In the genomic region with DNA sequence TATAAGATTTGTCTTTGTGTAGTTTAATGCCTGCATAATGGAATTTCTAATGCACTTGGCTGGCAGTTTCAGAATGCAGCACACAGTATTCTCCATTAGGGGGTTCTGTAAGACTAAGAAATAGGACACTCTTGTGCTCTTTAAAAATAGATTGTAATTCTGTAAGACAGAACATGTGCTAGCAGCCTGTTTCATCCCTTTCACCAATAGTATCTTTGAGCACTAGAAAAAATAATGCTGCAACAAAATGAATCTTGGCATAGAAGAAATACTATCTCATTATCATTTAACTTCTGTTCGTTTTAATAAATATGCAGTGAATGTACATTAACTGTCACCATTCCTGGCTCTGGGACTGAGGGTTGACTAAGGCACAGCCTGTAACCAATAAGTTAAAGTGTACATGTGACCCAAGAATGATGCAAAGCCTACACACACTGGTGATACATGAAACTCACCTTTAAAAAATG, we compare ENCODE assay signal across 8 cellular contexts. TPM values are rescaled to one million over a fixed set of nuclear protein-coding genes. Genes with fewer than 3 reads are reported as not detected.
DNase-seq lines count a peak whose midpoint lies in the region; ATAC-seq, FAIRE-seq and TF ChIP-seq lines count a peak whose summit lies in the region.

No MANE protein-coding gene starts in this region.

- TF ChIP-seq CTCF in CD4-positive, alpha-beta T cell (IDR thresholded peaks at IDR 0.05), result peak; percentile 69
- peak in 5 of 6 experiments; percentile 36 to 92 (median 79) for TF ChIP-seq CTCF in Peyer's patch (IDR thresholded peaks at IDR 0.05)
- peak; percentile 5 to 40 for TF ChIP-seq CTCF in endothelial cell of umbilical vein (IDR thresholded peaks at IDR 0.05; ENCODE audit: extremely low read depth in 1 of 2, insufficient read depth in 1 of 2, low read depth in 1 of 2, low read length in 2 of 2)

- TF ChIP-seq POLR2A in Peyer's patch (IDR thresholded peaks at IDR 0.05) (no peak), endothelial cell of umbilical vein (IDR thresholded peaks at IDR 0.05; ENCODE audit: low read depth, low read length) (no peak)

- peaks cover 57% of the 10 kb centered on the region for H3K4me1 Mint-ChIP-seq in CD4-positive, alpha-beta T cell (ENCODE audit: low read depth)
- peaks cover 0 to 4% (median 0%) of the 10 kb centered on the region in 3 donors for H3K4me1 Mint-ChIP-seq in naive B cell
- peaks cover 4% of the 10 kb centered on the region for H3K4me1 Mint-ChIP-seq in activated CD4-positive, alpha-beta T cell treated with anti-CD3 and anti-CD28 coated beads, Interleukin-2, amount 10 ng/mL, durations not matched to agents 24 days and 14 days

- no TSS peak for BruUV-seq in endothelial cell of umbilical vein (replicated peaks; lab: Mats Ljungman, UMichigan)

- peak; percentile 81 for TF ChIP-seq RAD21 in Ishikawa (IDR thresholded peaks at IDR 0.05; ENCODE audit: low read depth)

- H3K4me3 ChIP-seq in Peyer's patch, result no peak overlapping the region
- no peak overlapping the region for H3K4me3 ChIP-seq in endothelial cell of umbilical vein (replicated peaks in 1 of 3; ENCODE audit: insufficient read depth in 1 of 3, low read depth in 1 of 3, low read length in 3 of 3)

- H3K9ac ChIP-seq in endothelial cell of umbilical vein (replicated peaks; ENCODE audit: extremely low read depth, insufficient read depth, low read length), result no peak overlapping the region

- peak overlapping the region; percentile 48 for H3K27ac Mint-ChIP-seq in CD4-positive, alpha-beta T cell
- H3K27ac Mint-ChIP-seq in naive B cell, result no peak overlapping the region
- H3K27ac Mint-ChIP-seq in activated CD4-positive, alpha-beta T cell treated with anti-CD3 and anti-CD28 coated beads, Interleukin-2, amount 10 ng/mL, durations not matched to agents 24 days and 14 days, result no peak overlapping the region

- H3K4me3 Mint-ChIP-seq in CD4-positive, alpha-beta T cell, result no peak overlapping the region
- H3K4me3 Mint-ChIP-seq in naive B cell, result no peak overlapping the region
- no peak overlapping the region for H3K4me3 Mint-ChIP-seq in activated CD4-positive, alpha-beta T cell treated with anti-CD3 and anti-CD28 coated beads, Interleukin-2, amount 10 ng/mL, durations not matched to agents 24 days and 14 days

- no peaks in the 10 kb centered on the region for H3K79me2 ChIP-seq in endothelial cell of umbilical vein (ENCODE audit: control insufficient read depth, insufficient read depth, low read length)

- no peaks in the 10 kb centered on the region for H3K9me3 ChIP-seq in CD4-positive, alpha-beta T cell (ENCODE audit: control insufficient read depth, low read length)
- no peaks in the 10 kb centered on the region for H3K9me3 ChIP-seq in Peyer's patch
- no peaks in the 10 kb centered on the region for H3K9me3 ChIP-seq in endothelial cell of umbilical vein (replicated peaks; ENCODE audit: control insufficient read depth, insufficient read depth, low read length)

- DNase-seq in CD4-positive, alpha-beta T cell, result no peak
- DNase-seq in Peyer's patch (no peak), endothelial cell of umbilical vein (ENCODE audit: low read depth, low spot score) (peak; percentile 41), naive B cell (peak; percentile 13)
- no peak for DNase-seq in activated CD4-positive, alpha-beta T cell treated with anti-CD3 and anti-CD28 coated beads, Interleukin-2, amount 10 ng/mL, durations not matched to agents 24 days and 14 days
- DNase-seq in activated CD8-positive, alpha-beta memory T cell treated with anti-CD3 and anti-CD28 coated beads, Interleukin-2, amount 50 U/mL, for 48 hours, result no peak

- H3K27ac ChIP-seq in CD4-positive, alpha-beta T cell (ENCODE audit: low read depth, low read length), result no peak overlapping the region
- no peak overlapping the region for H3K27ac ChIP-seq in Peyer's patch
- no peak overlapping the region for H3K27ac ChIP-seq in endothelial cell of umbilical vein (ENCODE audit: insufficient read depth, low read depth, low read length)

- H3K9me3 Mint-ChIP-seq in CD4-positive, alpha-beta T cell, result no peaks in the 10 kb centered on the region
- peaks cover 0 to 4% (median under 1%) of the 10 kb centered on the region in 7 donors for H3K9me3 Mint-ChIP-seq in naive B cell
- H3K9me3 Mint-ChIP-seq in activated CD4-positive, alpha-beta T cell treated with anti-CD3 and anti-CD28 coated beads, Interleukin-2, amount 10 ng/mL, durations not matched to agents 24 days and 14 days, result no peaks in the 10 kb centered on the region

- no peaks in the 10 kb centered on the region for H3K27me3 ChIP-seq in CD4-positive, alpha-beta T cell (ENCODE audit: control insufficient read depth, insufficient read depth, low read length)
- H3K27me3 ChIP-seq in Peyer's patch (no peaks in the 10 kb centered on the region), endothelial cell of umbilical vein (ENCODE audit: control insufficient read depth in 2 of 2, insufficient read depth in 2 of 2, low read length in 2 of 2) (peaks cover 0 to 3% of the 10 kb centered on the region in 2 experiments)

- H3K27me3 Mint-ChIP-seq in CD4-positive, alpha-beta T cell, result no peaks in the 10 kb centered on the region
- H3K27me3 Mint-ChIP-seq in naive B cell, result no peaks in the 10 kb centered on the region
- no peaks in the 10 kb centered on the region for H3K27me3 Mint-ChIP-seq in activated CD4-positive, alpha-beta T cell treated with anti-CD3 and anti-CD28 coated beads, Interleukin-2, amount 10 ng/mL, durations not matched to agents 24 days and 14 days

- H3K36me3 ChIP-seq in Peyer's patch, result no peaks in the 10 kb centered on the region
- H3K36me3 ChIP-seq in endothelial cell of umbilical vein (ENCODE audit: control insufficient read depth in 2 of 2, extremely low read depth in 1 of 2, insufficient read depth in 2 of 2, low read length in 2 of 2), result no peaks in the 10 kb centered on the region

- no peaks in the 10 kb centered on the region for H4K20me1 ChIP-seq in endothelial cell of umbilical vein (replicated peaks; ENCODE audit: control insufficient read depth, extremely low read depth, insufficient read depth, low read length)

- dilution Hi-C loops in endothelial cell of umbilical vein (cut with MboI; ENCODE audit: extremely low pct_ligation_motif_present, low sequenced_read_pairs), result no loop called here

- H2AFZ ChIP-seq in endothelial cell of umbilical vein (ENCODE audit: low read depth, low read length), result no peak overlapping the region

- POLR2A ChIA-PET in CD4-positive, alpha-beta T cell (lab: Charles Lee), result interaction anchor here (0.8 kb wide), 2 partner anchors 16 to 57 kb away, joined by 3 read pairs; no protein-coding TSS in a partner anchor
- POLR2A ChIA-PET in endothelial cell of umbilical vein (lab: Charles Lee), result no interaction called here

- H3K4me1 ChIP-seq in Peyer's patch (peaks cover 0 to 33% (median 0%) of the 10 kb centered on the region in 4 donors), endothelial cell of umbilical vein (ENCODE audit: control insufficient read depth, extremely low read depth, insufficient read depth, low read length) (no peaks in the 10 kb centered on the region)

- no peak overlapping the region for H3K4me2 ChIP-seq in endothelial cell of umbilical vein (ENCODE audit: insufficient read depth, low read length)

- ATAC-seq in CD4-positive, alpha-beta T cell (ENCODE audit: poor library complexity), result peak; percentile 94
- peak; percentile 87 for ATAC-seq in GM19351 (IDR thresholded peaks at IDR 0.05; ENCODE audit: unreplicated experiment)
- ATAC-seq in naive B cell (ENCODE audit: low read depth in 2 of 2), result peak; percentile 47 to 61

- intact Hi-C loops in CD4-positive, alpha-beta T cell (cut with DNase I, micrococcal nuclease), result loop anchor here (1.0 to 5.0 kb wide), 5 partner anchors 63 to 701 kb away; no protein-coding TSS in a partner anchor
- intact Hi-C loops in endothelial cell of umbilical vein (cut with micrococcal nuclease), result loop anchor here (1.0 kb wide), 1 partner anchor 61 kb away; no protein-coding TSS in a partner anchor
- intact Hi-C loops in activated CD4-positive, alpha-beta T cell treated with anti-CD3 and anti-CD28 coated beads, Interleukin-2, amount 10 ng/mL, durations not matched to agents 24 days and 14 days (cut with micrococcal nuclease), result loop anchor here (1.0 kb wide), 1 partner anchor 178 kb away; no protein-coding TSS in a partner anchor

- FAIRE-seq in endothelial cell of umbilical vein (lab: Jason Lieb, UNC), result no peak

- TF ChIP-seq EP300 in Ishikawa (IDR thresholded peaks at IDR 0.05; ENCODE audit: borderline replicate concordance), result no peak

- CTCF ChIA-PET in CD4-positive, alpha-beta T cell (lab: Charles Lee), result interaction anchor here (0.8 to 1.8 kb wide), 3 partner anchors 12 to 644 kb away, joined by 3 to 8 read pairs (median 3); no protein-coding TSS in a partner anchor
- CTCF ChIA-PET in endothelial cell of umbilical vein (lab: Charles Lee), result interaction anchor here (0.6 to 2.0 kb wide), 9 partner anchors 25 to 726 kb away, joined by 3 to 19 read pairs (median 5); no protein-coding TSS in a partner anchor

- no peaks in the 10 kb centered on the region for H3K9me1 ChIP-seq in endothelial cell of umbilical vein (replicated peaks; ENCODE audit: control insufficient read depth, extremely low read depth, insufficient read depth, low read length)

- peaks cover 8% of the 10 kb centered on the region for H3K36me3 Mint-ChIP-seq in CD4-positive, alpha-beta T cell (ENCODE audit: low read depth)
- peaks cover 2 to 3% of the 10 kb centered on the region in 2 donors for H3K36me3 Mint-ChIP-seq in naive B cell
- H3K36me3 Mint-ChIP-seq in activated CD4-positive, alpha-beta T cell treated with anti-CD3 and anti-CD28 coated beads, Interleukin-2, amount 10 ng/mL, durations not matched to agents 24 days and 14 days (ENCODE audit: low read depth), result no peaks in the 10 kb centered on the region

TF ChIP-seq in Ishikawa, 13 proteins besides CTCF, POLR2A, EP300 and RAD21 (continues in another document):
- TF ChIP-seq EGR1 (IDR thresholded peaks at IDR 0.05) (no peak), NFIC (IDR thresholded peaks at IDR 0.05) (no peak)

TF ChIP-seq in endothelial cell of umbilical vein, 7 proteins besides CTCF, POLR2A, EP300 and RAD21 (continues in another document):
- no peak for TF ChIP-seq FOS (IDR thresholded peaks at IDR 0.05; ENCODE audit: borderline replicate concordance, insufficient read depth, low read length)
- TF ChIP-seq GATA2 (IDR thresholded peaks at IDR 0.05; ENCODE audit: insufficient read depth, insufficient read length, low read depth, low read length), result no peak

RNA-seq across cellular contexts. Expression of a gene that starts 23.8 kb away (rescaled TPM):
- 10 to 100 TPM; 52.5 to 54.1 TPM for total RNA-seq in CD4-positive, alpha-beta T cell
- 10 to 100 TPM; 26.7 to 44.6 (median 32.5) TPM for total RNA-seq in Peyer's patch
- total RNA-seq in endothelial cell of umbilical vein, result 23.1 and 26.6 TPM in 2 replicates
- 8.2 and 10.0 TPM in 2 replicates for polyA plus RNA-seq in endothelial cell of umbilical vein
- 12.9 and 13.1 TPM in 2 replicates for polyA plus RNA-seq in endothelial cell of umbilical vein (2011; cell fraction: cytosol; rRNA removed)
- 8.0 and 8.7 TPM in 2 replicates for polyA plus RNA-seq in endothelial cell of umbilical vein (2011; cell fraction: nucleus; rRNA removed)
- polyA plus RNA-seq in endothelial cell of umbilical vein (2012), result 24.1 and 29.4 TPM in 2 replicates
- 8.7 and 9.3 TPM in 2 replicates for polyA minus RNA-seq in endothelial cell of umbilical vein
- polyA minus RNA-seq in endothelial cell of umbilical vein (2011; cell fraction: cytosol; rRNA and poly(A)+ RNA removed), result 27.0 TPM
- 4.6 and 7.5 TPM in 2 replicates for polyA minus RNA-seq in endothelial cell of umbilical vein (2011; cell fraction: nucleus; rRNA and poly(A)+ RNA removed)
- 10 to 100 TPM; 41.4 to 83.3 (median 46.7) TPM for polyA plus RNA-seq in naive B cell (ENCODE audit: low read depth in 6 of 6)
- 40.7 and 43.0 TPM in 2 replicates for total RNA-seq in activated CD4-positive, alpha-beta T cell treated with anti-CD3 and anti-CD28 coated beads, Interleukin-2, amount 10 ng/mL, durations not matched to agents 24 days and 14 days

Comparison
In these comparisons a context has a peak if more than half of its experiments do, and no peak if none do; other contexts are left out.
1. DNase-seq: peak in endothelial cell of umbilical vein (single experiment) and naive B cell (single experiment); none in CD4-positive, alpha-beta T cell (0 of 10), Peyer's patch (0 of 3), activated CD4-positive, alpha-beta T cell treated with anti-CD3 and anti-CD28 coated beads, Interleukin-2, amount 10 ng/mL, durations not matched to agents 24 days and 14 days (single experiment) and activated CD8-positive, alpha-beta memory T cell treated with anti-CD3 and anti-CD28 coated beads, Interleukin-2, amount 50 U/mL, for 48 hours (single experiment).
2. CTCF ChIP-seq: peak in every context shown above with its lines; median percentile 79 in Peyer's patch; 69 in CD4-positive, alpha-beta T cell; 22 in endothelial cell of umbilical vein.
3. Peak in every context shown above with its lines, with median percentiles within 50 percentile points of each other: ATAC-seq.